13 cellular contexts compared by ENCODE assay signal in the genomic region with DNA sequence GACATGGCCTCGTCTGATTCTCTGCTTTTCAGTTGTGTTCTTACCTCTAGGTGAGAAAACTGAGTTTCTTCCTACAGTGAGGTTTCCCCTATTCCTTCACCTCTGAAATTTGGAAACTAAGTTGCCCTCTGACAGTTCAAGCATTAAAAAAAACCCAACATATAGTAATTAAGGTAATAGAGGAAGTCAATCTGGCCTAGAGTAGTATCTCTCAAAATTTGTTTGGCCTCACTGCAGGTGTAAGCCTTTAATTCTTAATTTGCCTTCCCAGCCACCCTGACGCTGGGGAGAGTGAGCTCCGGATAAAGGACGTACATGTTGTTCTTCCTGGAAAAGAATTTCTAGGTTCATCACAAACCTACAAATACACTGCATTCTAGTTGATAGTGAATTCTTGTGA. TPM values are rescaled to one million over a fixed set of nuclear protein-coding genes. Genes with fewer than 3 reads are reported as not detected.
DNase-seq lines count a peak whose midpoint lies in the region; ATAC-seq and TF ChIP-seq lines count a peak whose summit lies in the region.
"Had no signal": no experiment of that assay in that cellular context is flagged by ENCODE, and none has a peak within 500 bp of the region (broad histone marks: within the 10 kb centered on the region; RNA-seq: fewer than 3 reads in every experiment).

No MANE protein-coding gene starts in this region.

- DNase-seq in BE2C, result no peak
- DNase-seq in HFF-Myc (ENCODE audit: extremely low read depth, low read depth), result no peak
- DNase-seq in activated CD4-positive, alpha-beta memory T cell treated with anti-CD3 and anti-CD28 coated beads, Interleukin-2, amount 10 ng/mL, durations not matched to agents 7 days and 5 days, result no peak
- no peak for DNase-seq in memory B cell (ENCODE audit: low spot score in 2 of 2)
- no peak for DNase-seq in NCI-H146 treated with DMSO at 0.1 percent for 48 hours (lab: John Stamatoyannopoulos, UW; ENCODE audit: unreplicated experiment)
- no peak for DNase-seq in H7
- DNase-seq: activated CD4-positive, alpha-beta T cell treated with anti-CD3 and anti-CD28 coated beads for 1 hour; gastrocnemius medialis; stimulated activated CD4-positive, alpha-beta T cell treated with anti-CD3 and anti-CD28 coated beads, Interleukin-4, amount 100 ng/mL, for 4 hours had no signal

- H3K4me3 ChIP-seq in BE2C (ENCODE audit: low read depth, low read length) (peak overlapping the region; percentile 73), HFF-Myc (replicated peaks; ENCODE audit: low read depth, low read length) (peak overlapping the region; percentile 93), H7 (ENCODE audit: insufficient read depth, low read depth, low read length) (no peak overlapping the region)

- H3K4me1 Mint-ChIP-seq in activated CD4-positive, alpha-beta memory T cell treated with anti-CD3 and anti-CD28 coated beads, Interleukin-2, amount 10 ng/mL, durations not matched to agents 7 days and 5 days, result peaks cover 48% of the 10 kb centered on the region
- peaks cover 28% of the 10 kb centered on the region for H3K4me1 Mint-ChIP-seq in memory B cell

- H3K27me3 ChIP-seq in BE2C, result no peaks in the 10 kb centered on the region
- no peaks in the 10 kb centered on the region for H3K27me3 ChIP-seq in H7 (ENCODE audit: control insufficient read depth, insufficient read depth, low read length)
- H3K27me3 ChIP-seq: gastrocnemius medialis had no signal

- no peak for ATAC-seq in memory B cell (ENCODE audit: low read depth)
- no peak for ATAC-seq in GM19023 (IDR thresholded peaks at IDR 0.05; ENCODE audit: unreplicated experiment)
- no peak for ATAC-seq in GM18498 (IDR thresholded peaks at IDR 0.05; ENCODE audit: unreplicated experiment)
- ATAC-seq: gastrocnemius medialis had no signal

- no peak for TF ChIP-seq CTCF in BE2C (IDR thresholded peaks at IDR 0.05; ENCODE audit: low read depth, low read length)
- no peak for TF ChIP-seq CTCF in HFF-Myc (IDR thresholded peaks at IDR 0.05; ENCODE audit: low read depth, low read length, missing control alignments)

- CTCF ChIA-PET in activated CD4-positive, alpha-beta memory T cell treated with anti-CD3 and anti-CD28 coated beads, Interleukin-2, amount 10 ng/mL, durations not matched to agents 7 days and 5 days (lab: Charles Lee), result interaction anchor here (1.4 to 2.9 kb wide), 2 partner anchors 62 to 84 kb away, joined by 4 to 8 read pairs; no protein-coding TSS in a partner anchor

- H3K36me3 ChIP-seq in BE2C (peaks cover 69% of the 10 kb centered on the region), H7 (replicated peaks; ENCODE audit: control insufficient read depth, insufficient read depth, low read length) (peaks cover 36% of the 10 kb centered on the region)

- no peaks in the 10 kb centered on the region for H3K9me3 Mint-ChIP-seq in activated CD4-positive, alpha-beta memory T cell treated with anti-CD3 and anti-CD28 coated beads, Interleukin-2, amount 10 ng/mL, durations not matched to agents 7 days and 5 days
- no peaks in the 10 kb centered on the region for H3K9me3 Mint-ChIP-seq in memory B cell

- peaks cover 9% of the 10 kb centered on the region for H3K4me1 ChIP-seq in BE2C

- no peaks in the 10 kb centered on the region for H3K27me3 Mint-ChIP-seq in activated CD4-positive, alpha-beta memory T cell treated with anti-CD3 and anti-CD28 coated beads, Interleukin-2, amount 10 ng/mL, durations not matched to agents 7 days and 5 days
- no peaks in the 10 kb centered on the region for H3K27me3 Mint-ChIP-seq in memory B cell

- H3K36me3 Mint-ChIP-seq in activated CD4-positive, alpha-beta memory T cell treated with anti-CD3 and anti-CD28 coated beads, Interleukin-2, amount 10 ng/mL, durations not matched to agents 7 days and 5 days (ENCODE audit: low read depth), result peaks cover 65% of the 10 kb centered on the region
- H3K36me3 Mint-ChIP-seq in memory B cell, result peaks cover 21% of the 10 kb centered on the region

- H3K27ac Mint-ChIP-seq in activated CD4-positive, alpha-beta memory T cell treated with anti-CD3 and anti-CD28 coated beads, Interleukin-2, amount 10 ng/mL, durations not matched to agents 7 days and 5 days, result peak overlapping the region; percentile 88
- H3K27ac Mint-ChIP-seq in memory B cell, result peak overlapping the region; percentile 88

- no peaks in the 10 kb centered on the region for H3K9me3 ChIP-seq in BE2C
- H3K9me3 ChIP-seq: gastrocnemius medialis had no signal

- POLR2A ChIA-PET in activated CD4-positive, alpha-beta memory T cell treated with anti-CD3 and anti-CD28 coated beads, Interleukin-2, amount 10 ng/mL, durations not matched to agents 7 days and 5 days (lab: Charles Lee), result interaction anchor here (1.4 to 1.6 kb wide), 2 partner anchors 21 to 85 kb away, joined by 3 read pairs; no protein-coding TSS in a partner anchor

- H3K4me3 Mint-ChIP-seq in activated CD4-positive, alpha-beta memory T cell treated with anti-CD3 and anti-CD28 coated beads, Interleukin-2, amount 10 ng/mL, durations not matched to agents 7 days and 5 days, result peak overlapping the region; percentile 93
- H3K4me3 Mint-ChIP-seq in memory B cell, result peak overlapping the region; percentile 99

RNA-seq across cellular contexts. Expression of a gene that starts 1.4 kb away (rescaled TPM):
- polyA plus RNA-seq in BE2C (2012; ENCODE audit: insufficient read depth, insufficient read length, low read depth), result 164 TPM
- total RNA-seq in activated CD4-positive, alpha-beta memory T cell treated with anti-CD3 and anti-CD28 coated beads, Interleukin-2, amount 10 ng/mL, durations not matched to agents 7 days and 5 days, result 10 to 100 TPM; 39.7 TPM
- total RNA-seq in H7 (2014; rRNA removed; shearing (Covaris generic)), result 73.7 and 84.2 TPM in 2 replicates

RNA-seq across cellular contexts. Expression of a gene that starts 6.5 kb away (rescaled TPM):
- polyA plus RNA-seq in BE2C (2012; ENCODE audit: insufficient read depth, insufficient read length, low read depth), result 88.4 TPM
- total RNA-seq in activated CD4-positive, alpha-beta memory T cell treated with anti-CD3 and anti-CD28 coated beads, Interleukin-2, amount 10 ng/mL, durations not matched to agents 7 days and 5 days, result 10 to 100 TPM; 20.8 to 23.6 TPM
- 76.2 and 120 TPM in 2 replicates for total RNA-seq in H7 (2014; rRNA removed; shearing (Covaris generic))

RNA-seq across cellular contexts. Expression of a gene that starts 6.8 kb away (rescaled TPM):
- polyA plus RNA-seq in BE2C (2012; ENCODE audit: insufficient read depth, insufficient read length, low read depth), result 231 TPM
- total RNA-seq in activated CD4-positive, alpha-beta memory T cell treated with anti-CD3 and anti-CD28 coated beads, Interleukin-2, amount 10 ng/mL, durations not matched to agents 7 days and 5 days, result 10 to 100 TPM; 94.9 to 97.8 TPM
- total RNA-seq in H7 (2014; rRNA removed; shearing (Covaris generic)), result 182 and 203 TPM in 2 replicates

RNA-seq across cellular contexts. Expression of a gene that starts 44.2 kb away (rescaled TPM):
- polyA plus RNA-seq in BE2C (2012; ENCODE audit: insufficient read depth, insufficient read length, low read depth), result 1.5 TPM
- under 1 TPM; 0.45 TPM for total RNA-seq in activated CD4-positive, alpha-beta memory T cell treated with anti-CD3 and anti-CD28 coated beads, Interleukin-2, amount 10 ng/mL, durations not matched to agents 7 days and 5 days
- total RNA-seq in H7 (2014; rRNA removed; shearing (Covaris generic)), result 0.89 and 1.4 TPM in 2 replicates

RNA-seq across cellular contexts. Expression of a gene that starts 56.6 kb away (rescaled TPM):
- polyA plus RNA-seq in BE2C (2012; ENCODE audit: insufficient read depth, insufficient read length, low read depth), result 0.39 TPM
- not detected for total RNA-seq in activated CD4-positive, alpha-beta memory T cell treated with anti-CD3 and anti-CD28 coated beads, Interleukin-2, amount 10 ng/mL, durations not matched to agents 7 days and 5 days
- not detected in 2 replicates for total RNA-seq in H7 (2014; rRNA removed; shearing (Covaris generic))
- total RNA-seq: Daoy, gastrocnemius medialis, LHCN-M2 had no signal
